ENCODE assay signal across 20 cellular contexts in genomic region chr21:40457741-40458140, GRCh38.
A peak's percentile ranks its signal among the peaks of the same experiment; 100 is the strongest.
DNase-seq lines count a peak whose midpoint lies in the region; ATAC-seq, FAIRE-seq and TF ChIP-seq lines count a peak whose summit lies in the region.
"Had no signal": no experiment of that assay in that cellular context is flagged by ENCODE, and none has a peak within 500 bp of the region (broad histone marks: within the 10 kb centered on the region; RNA-seq: fewer than 3 reads in every experiment).

No MANE protein-coding gene starts in this region.

- H3K27ac Mint-ChIP-seq in activated T-cell treated with anti-CD3 and anti-CD28 coated beads, Interleukin-2, amount 50 U/mL, for 72 hours: no peak overlapping the region
- H3K27ac Mint-ChIP-seq: CD4-positive, alpha-beta memory T cell had no signal

- no peak for TF ChIP-seq EP300 in HepG2 (IDR thresholded peaks at IDR 0.05; ENCODE audit: low read depth in 2 of 2, low read length in 2 of 2)
- TF ChIP-seq EP300 in HepG2 (CRISPR knock-in tag; IDR thresholded peaks at IDR 0.05; ENCODE audit: borderline replicate concordance): no peak
- TF ChIP-seq EP300 in K562 (IDR thresholded peaks at IDR 0.05; ENCODE audit: low read length): no peak

- H3K4me1 Mint-ChIP-seq in activated T-cell treated with anti-CD3 and anti-CD28 coated beads, Interleukin-2, amount 50 U/mL, for 72 hours (ENCODE audit: low read depth): no peaks in the 10 kb centered on the region
- H3K4me1 Mint-ChIP-seq: CD4-positive, alpha-beta memory T cell had no signal

- no peak for TF ChIP-seq CTCF in HepG2 (CRISPR knock-in tag; IDR thresholded peaks at IDR 0.05)
- no peak for TF ChIP-seq CTCF in right lobe of liver (IDR thresholded peaks at IDR 0.05)
- TF ChIP-seq CTCF in K562 (IDR thresholded peaks at IDR 0.05 in 2 of 3, conservative IDR thresholded peaks at IDR 0.05 in 1 of 3; ENCODE audit: insufficient read depth in 2 of 3, low read depth in 1 of 3, low read length in 3 of 3): no peak
- no peak for TF ChIP-seq CTCF in epithelial cell of esophagus (IDR thresholded peaks at IDR 0.05; ENCODE audit: insufficient read depth, low read depth, low read length, missing control alignments)

- CTCF ChIA-PET in HepG2 (lab: Yijun Ruan, JAX; ENCODE audit: low intra/inter-chr PET ratio, low total read pairs) (no interaction called here), K562 (lab: Yijun Ruan, JAX; ENCODE audit: low intra/inter-chr PET ratio) (no interaction called here)

- POLR2A ChIA-PET in HepG2 (lab: Yijun Ruan, JAX): no interaction called here
- POLR2A ChIA-PET in K562 (lab: Yijun Ruan, JAX): no interaction called here

- TF ChIP-seq RAD21 in HepG2 (CRISPR knock-in tag; IDR thresholded peaks at IDR 0.05) (no peak), K562 (CRISPR knock-in tag; conservative IDR thresholded peaks at IDR 0.05 in 1 of 2, IDR thresholded peaks at IDR 0.05 in 1 of 2) (no peak)

- H4K20me1 ChIP-seq in HepG2 (ENCODE audit: insufficient read depth, low read length) (no peaks in the 10 kb centered on the region), K562 (replicated peaks; ENCODE audit: control insufficient read depth, insufficient read depth, low read length) (no peaks in the 10 kb centered on the region)

- no peak overlapping the region for H3K4me2 ChIP-seq in HepG2 (ENCODE audit: low read depth, low read length)
- H3K4me2 ChIP-seq in K562 (ENCODE audit: insufficient read depth, low read length): no peak overlapping the region

- H3K36me3 Mint-ChIP-seq in activated T-cell treated with anti-CD3 and anti-CD28 coated beads, Interleukin-2, amount 50 U/mL, for 72 hours (ENCODE audit: insufficient read depth in 2 of 2): no peaks in the 10 kb centered on the region
- H3K36me3 Mint-ChIP-seq: CD4-positive, alpha-beta memory T cell had no signal

- BruUV-seq in HepG2 (replicated peaks; lab: Mats Ljungman, UMichigan) (no TSS peak), K562 (replicated peaks; lab: Mats Ljungman, UMichigan) (no TSS peak)

- TF ChIP-seq POLR2A in HepG2 (IDR thresholded peaks at IDR 0.05; ENCODE audit: insufficient read depth in 1 of 2, low read depth in 2 of 2, low read length in 2 of 2) (no peak), right lobe of liver (IDR thresholded peaks at IDR 0.05) (no peak), K562 (conservative IDR thresholded peaks at IDR 0.05) (no peak)

- H3K4me3 ChIP-seq in HepG2 (replicated peaks in 1 of 3; ENCODE audit: insufficient read depth in 1 of 3, low read depth in 2 of 3, low read length in 3 of 3) (no peak overlapping the region), right lobe of liver (no peak overlapping the region), K562 (no peak overlapping the region), epithelial cell of esophagus (ENCODE audit: low read length) (no peak overlapping the region)

- in situ Hi-C loops in HepG2 (cut with HindIII; ENCODE audit: extremely low pct_ligation_motif_present, low pct_unique_long_range_greater_than_20kb) (loop anchor here (25.0 kb wide), 1 partner anchor 605 kb away; no protein-coding TSS in a partner anchor), K562 (cut with MboI) (no loop called here)

- H3K9me1 ChIP-seq in K562 (ENCODE audit: control insufficient read depth, insufficient read depth, low read length): no peaks in the 10 kb centered on the region

- no peak overlapping the region for H3K4me3 Mint-ChIP-seq in activated T-cell treated with anti-CD3 and anti-CD28 coated beads, Interleukin-2, amount 50 U/mL, for 72 hours
- H3K4me3 Mint-ChIP-seq: CD4-positive, alpha-beta memory T cell had no signal

- H3K9me3 ChIP-seq in HepG2 (ENCODE audit: low read length) (peaks cover 91% of the 10 kb centered on the region), right lobe of liver (no peaks in the 10 kb centered on the region), K562 (replicated peaks; ENCODE audit: control insufficient read depth, insufficient read depth, low read depth, low read length) (no peaks in the 10 kb centered on the region; the same call in 1 of the 2 replicates)

- no peaks in the 10 kb centered on the region for H3K27me3 Mint-ChIP-seq in activated T-cell treated with anti-CD3 and anti-CD28 coated beads, Interleukin-2, amount 50 U/mL, for 72 hours (ENCODE audit: low read depth)

- ATAC-seq in HepG2: no peak
- no peak for ATAC-seq in right lobe of liver
- no peak for ATAC-seq in K562
- no peak for ATAC-seq in activated T-cell treated with anti-CD3 and anti-CD28 coated beads, Interleukin-2, amount 50 U/mL, for 72 hours (replicated peaks in 1 of 2)
- ATAC-seq in HG02571 (IDR thresholded peaks at IDR 0.05; ENCODE audit: unreplicated experiment): no peak
- ATAC-seq: HCT116 had no signal

- H2AFZ ChIP-seq in HepG2 (ENCODE audit: low read length): no peak overlapping the region
- no peak overlapping the region for H2AFZ ChIP-seq in K562 (ENCODE audit: low read depth, low read length)

- no peaks in the 10 kb centered on the region for H3K79me2 ChIP-seq in HepG2 (ENCODE audit: insufficient read depth, low read length)
- H3K79me2 ChIP-seq in K562 (ENCODE audit: control insufficient read depth, insufficient read depth, low read length): no peaks in the 10 kb centered on the region

- no peak overlapping the region for H3K9ac ChIP-seq in HepG2 (ENCODE audit: insufficient read depth, low read depth, low read length)
- H3K9ac ChIP-seq in K562 (ENCODE audit: insufficient read depth in 1 of 2, low read depth in 2 of 2, low read length in 2 of 2): no peak overlapping the region

- H3K4me1 ChIP-seq in HepG2 (ENCODE audit: insufficient read depth, low read length) (no peaks in the 10 kb centered on the region), right lobe of liver (no peaks in the 10 kb centered on the region), K562 (replicated peaks in 1 of 2; ENCODE audit: control insufficient read depth in 2 of 2, insufficient read depth in 2 of 2, low read length in 2 of 2) (no peaks in the 10 kb centered on the region)

- H3K27ac ChIP-seq in HepG2 (ENCODE audit: extremely low read length, insufficient read depth, low read length): no peak overlapping the region
- H3K27ac ChIP-seq in right lobe of liver: no peak overlapping the region
- H3K27ac ChIP-seq in K562 (ENCODE audit: extremely low read depth, low read depth, low read length): no peak overlapping the region

- H3K9me3 Mint-ChIP-seq in activated T-cell treated with anti-CD3 and anti-CD28 coated beads, Interleukin-2, amount 50 U/mL, for 72 hours: peaks cover 2 to 4% of the 10 kb centered on the region in 2 donors

- 9% methylated on average over 2 of the region's 2 CpGs for WGBS in HepG2 (ENCODE audit: low lambda C conversion rate)
- WGBS in right lobe of liver (ENCODE audit: insufficient coverage, low coverage, low lambda C conversion rate, missing lambda C conversion rate): 57% methylated on average over 2 of the region's 2 CpGs
- WGBS in K562 (ENCODE audit: insufficient coverage, low coverage, missing lambda C conversion rate): 0% methylated on average over 2 of the region's 2 CpGs

- H3K27me3 ChIP-seq in HepG2 (ENCODE audit: control insufficient read depth in 1 of 2, insufficient read depth in 2 of 2, low read length in 2 of 2) (no peaks in the 10 kb centered on the region), right lobe of liver (peaks cover 0 to 5% of the 10 kb centered on the region in 2 donors), K562 (ENCODE audit: control insufficient read depth in 2 of 2, insufficient read depth in 2 of 2, low read length in 2 of 2) (no peaks in the 10 kb centered on the region)

- no peak for DNase-seq in HepG2 (ENCODE audit: low spot score)
- no peak for DNase-seq in right lobe of liver
- no peak for DNase-seq in K562 (ENCODE audit: extremely low read depth in 1 of 4, low spot score in 3 of 4)
- peak; percentile 29 for DNase-seq in epithelial cell of esophagus (ENCODE audit: low read depth)
- no peak for DNase-seq in HCEC 1CT
- no peak for DNase-seq in activated T-cell treated with anti-CD3 and anti-CD28 coated beads, Interleukin-2, amount 50 U/mL, for 72 hours
- DNase-seq: 8988T; C1 segment of cervical spinal cord; Calu3; CD4-positive, alpha-beta memory T cell; COR-L47; DMS53; DMS79 treated with DMSO at 0.1 percent for 48 hours; GF-D8; GOT3; H7 had no signal

- intact Hi-C loops in HepG2 (cut with micrococcal nuclease; ENCODE audit: unreplicated experiment): no loop called here
- intact Hi-C loops in right lobe of liver (cut with DNase I): no loop called here
- intact Hi-C loops in K562 (cut with micrococcal nuclease): no loop called here

- H3K36me3 ChIP-seq in HepG2 (replicated peaks in 1 of 2; ENCODE audit: control insufficient read depth in 1 of 2, insufficient read depth in 2 of 2, low read length in 2 of 2) (no peaks in the 10 kb centered on the region), right lobe of liver (no peaks in the 10 kb centered on the region), K562 (ENCODE audit: control insufficient read depth, insufficient read depth, low read length) (no peaks in the 10 kb centered on the region)

- FAIRE-seq in HepG2 (lab: Jason Lieb, UNC): no peak
- FAIRE-seq in K562 (lab: Jason Lieb, UNC): no peak
- FAIRE-seq: GM12891, GM18507 had no signal

TF ChIP-seq in HepG2, 621 proteins besides CTCF, POLR2A, EP300 and RAD21:
- peak; percentile 91 for TF ChIP-seq MAFF (IDR thresholded peaks at IDR 0.05; ENCODE audit: low read depth, low read length)
- TF ChIP-seq KLF12 (CRISPR knock-in tag; IDR thresholded peaks at IDR 0.05; ENCODE audit: borderline replicate concordance): no peak
- peak; percentile 88 to 91 for TF ChIP-seq MAFK (conservative IDR thresholded peaks at IDR 0.05 in 1 of 2, IDR thresholded peaks at IDR 0.05 in 1 of 2; ENCODE audit: low read length in 2 of 2)

TF ChIP-seq in K562, 482 proteins besides CTCF, POLR2A, EP300 and RAD21 (continues in another document):
- TF ChIP-seq C11orf30 (IDR thresholded peaks at IDR 0.05; ENCODE audit: low read depth) (0 out of 2 replicates have a peak, but pooled peaks have one; percentile 8), MAFK (IDR thresholded peaks at IDR 0.05; ENCODE audit: low read length) (peak; percentile 64), SREBF1 (IDR thresholded peaks at IDR 0.05; ENCODE audit: borderline replicate concordance, low read depth, low read length) (no peak), FOXA3 (CRISPR knock-in tag; conservative IDR thresholded peaks at IDR 0.05 in 1 of 2, IDR thresholded peaks at IDR 0.05 in 1 of 2) (no peak), SIRT6 (IDR thresholded peaks at IDR 0.05; ENCODE audit: low read depth, low read length) (no peak), ETS2 (tag; IDR thresholded peaks at IDR 0.05; ENCODE audit: borderline replicate concordance, poor library complexity, severe bottlenecking) (no peak), RBBP5 (IDR thresholded peaks at IDR 0.05; ENCODE audit: borderline replicate concordance, insufficient read depth, low read length, poor library complexity, severe bottlenecking) (no peak), MTA3 (IDR thresholded peaks at IDR 0.05; ENCODE audit: borderline replicate concordance) (no peak)

Comparison
In these comparisons a context has a peak if more than half of its experiments do, and no peak if none do; other contexts are left out.
1. Of the 241 proteins assayed by ChIP-seq in both HepG2 and K562: peak only in HepG2: none; only in K562: MAFG; in both: MAFF and MAFK; in neither: 238.